In genomic region chr7:35037526-35038339, GRCh38 we compare ENCODE assay signal across 8 cellular contexts. TPM values are rescaled to one million over a fixed set of nuclear protein-coding genes. Genes with fewer than 3 reads are reported as not detected.
DNase-seq lines count a peak whose midpoint lies in the region; ATAC-seq and TF ChIP-seq lines count a peak whose summit lies in the region.

No MANE protein-coding gene starts in this region.

- H3K27me3 ChIP-seq in PC-9 (ENCODE audit: insufficient read depth, low read depth) (no peaks in the 10 kb centered on the region), esophagus squamous epithelium (no peaks in the 10 kb centered on the region)

- H3K4me1 ChIP-seq in PC-9 (replicated peaks; ENCODE audit: insufficient read depth): peaks cover 27% of the 10 kb centered on the region
- H3K4me1 ChIP-seq in esophagus squamous epithelium: peaks cover 13 to 30% (median 16%) of the 10 kb centered on the region in 3 donors

- H4K20me1 ChIP-seq in PC-9 (ENCODE audit: insufficient read depth): no peaks in the 10 kb centered on the region

- H3K36me3 ChIP-seq in PC-9 (ENCODE audit: low read depth) (no peaks in the 10 kb centered on the region), esophagus squamous epithelium (no peaks in the 10 kb centered on the region)

- peak; percentile 54 for DNase-seq in DMS79 (lab: John Stamatoyannopoulos, UW)
- peak; percentile 70 for DNase-seq in Jurkat, Clone E6-1 (ENCODE audit: low read depth, low spot score)
- DNase-seq in PC-9: peak; percentile 83 to 98
- peak; percentile 88 to 92 for DNase-seq in activated T-cell treated with anti-CD3 and anti-CD28 coated beads, Interleukin-2, amount 50 U/mL, for 48 hours
- peak; percentile 53 for DNase-seq in esophagus squamous epithelium (lab: John Stamatoyannopoulos, UW)
- peak; percentile 92 for DNase-seq in naive B cell
- peak; percentile 91 to 93 for DNase-seq in stimulated activated effector memory CD8-positive, alpha-beta T cell treated with anti-CD3 and anti-CD28 coated beads, Interleukin-12 subunit alpha, Interleukin-12 subunit beta, amount 100 ng/mL, for 72 hours (ENCODE audit: low spot score in 2 of 2)

- peaks cover 39% of the 10 kb centered on the region for H3K79me2 ChIP-seq in PC-9 (ENCODE audit: low read depth)

- no peak for TF ChIP-seq POLR2A in esophagus squamous epithelium (IDR thresholded peaks at IDR 0.05)

- peaks cover 14 to 28% (median 28%) of the 10 kb centered on the region in 3 donors for H3K4me1 Mint-ChIP-seq in naive B cell
- H3K4me1 Mint-ChIP-seq in stimulated activated effector memory CD8-positive, alpha-beta T cell treated with anti-CD3 and anti-CD28 coated beads, Interleukin-12 subunit alpha, Interleukin-12 subunit beta, amount 100 ng/mL, for 72 hours: peaks cover 39% of the 10 kb centered on the region

- intact Hi-C loops in PC-9 (cut with micrococcal nuclease; ENCODE audit: unreplicated experiment): loop anchor here (2.0 to 10.0 kb wide), 5 partner anchors 90 to 1793 kb away; no protein-coding TSS in a partner anchor
- intact Hi-C loops in esophagus squamous epithelium (cut with DNase I): no loop called here

- no peaks in the 10 kb centered on the region for H3K9me3 ChIP-seq in PC-9 (ENCODE audit: insufficient read depth, low read depth)
- no peaks in the 10 kb centered on the region for H3K9me3 ChIP-seq in esophagus squamous epithelium

- H3F3A ChIP-seq in PC-9 (ENCODE audit: insufficient read depth, low read depth): peaks cover 5% of the 10 kb centered on the region; the same call in 1 of the 2 replicates

- H3K4me2 ChIP-seq in PC-9: peak overlapping the region; percentile 92

- peak overlapping the region; percentile 30 to 94 (median 64) for H3K27ac Mint-ChIP-seq in naive B cell
- H3K27ac Mint-ChIP-seq in stimulated activated effector memory CD8-positive, alpha-beta T cell treated with anti-CD3 and anti-CD28 coated beads, Interleukin-12 subunit alpha, Interleukin-12 subunit beta, amount 100 ng/mL, for 72 hours: peak overlapping the region; percentile 82

- H3K36me3 Mint-ChIP-seq in naive B cell: no peaks in the 10 kb centered on the region
- H3K36me3 Mint-ChIP-seq in stimulated activated effector memory CD8-positive, alpha-beta T cell treated with anti-CD3 and anti-CD28 coated beads, Interleukin-12 subunit alpha, Interleukin-12 subunit beta, amount 100 ng/mL, for 72 hours: peaks cover 10% of the 10 kb centered on the region

- H3K27ac ChIP-seq in PC-9 (peak overlapping the region; percentile 58), esophagus squamous epithelium (peak overlapping the region; percentile 77 to 92 (median 86))

- H3K9me2 ChIP-seq in PC-9 (ENCODE audit: insufficient read depth): no peaks in the 10 kb centered on the region

- H3K9me3 Mint-ChIP-seq in naive B cell: no peaks in the 10 kb centered on the region
- H3K9me3 Mint-ChIP-seq in stimulated activated effector memory CD8-positive, alpha-beta T cell treated with anti-CD3 and anti-CD28 coated beads, Interleukin-12 subunit alpha, Interleukin-12 subunit beta, amount 100 ng/mL, for 72 hours: no peaks in the 10 kb centered on the region

- TF ChIP-seq CTCF in PC-9 (conservative IDR thresholded peaks at IDR 0.05) (peak; percentile 95), esophagus squamous epithelium (IDR thresholded peaks at IDR 0.05) (peak; percentile 63 to 87 (median 84))

- CTCF ChIA-PET in PC-9 (lab: Charles Lee): interaction anchor here (0.6 to 0.7 kb wide), 8 partner anchors 13 to 872 kb away, joined by 3 to 11 read pairs (median 6); no protein-coding TSS in a partner anchor

- H2AFZ ChIP-seq in PC-9: peak overlapping the region; percentile 94

- BruUV-seq in PC-9 (replicated peaks; lab: Mats Ljungman, UMichigan): no TSS peak

- WGBS in esophagus squamous epithelium, 2 donors: 0 to 2% methylated on average over 1 to 11 of the region's 100 CpGs

- POLR2A ChIA-PET in PC-9 (lab: Charles Lee; ENCODE audit: unreplicated experiment): interaction anchor here (0.6 to 0.7 kb wide), 3 partner anchors 34 to 740 kb away, joined by 3 to 20 read pairs (median 9); no protein-coding TSS in a partner anchor

- peaks cover 0 to 14% (median 6%) of the 10 kb centered on the region in 3 donors for H3K27me3 Mint-ChIP-seq in naive B cell

- peak; percentile 86 for ATAC-seq in GM21717 (IDR thresholded peaks at IDR 0.05; ENCODE audit: unreplicated experiment)
- peak; percentile 78 to 82 for ATAC-seq in naive B cell (ENCODE audit: low read depth in 2 of 2)
- ATAC-seq in stimulated activated effector memory CD8-positive, alpha-beta T cell treated with anti-CD3 and anti-CD28 coated beads, Interleukin-12 subunit alpha, Interleukin-12 subunit beta, amount 100 ng/mL, for 72 hours: peak; percentile 88

- H3K4me3 Mint-ChIP-seq in naive B cell: peak overlapping the region; percentile 83 to 98 (median 93)
- H3K4me3 Mint-ChIP-seq in stimulated activated effector memory CD8-positive, alpha-beta T cell treated with anti-CD3 and anti-CD28 coated beads, Interleukin-12 subunit alpha, Interleukin-12 subunit beta, amount 100 ng/mL, for 72 hours: peak overlapping the region; percentile 96

- peak overlapping the region; percentile 70 for H3K4me3 ChIP-seq in Jurkat, Clone E6-1 (ENCODE audit: low read length)
- peak overlapping the region; percentile 90 for H3K4me3 ChIP-seq in PC-9
- peak overlapping the region; percentile 57 to 87 (median 74) for H3K4me3 ChIP-seq in esophagus squamous epithelium

RNA-seq across cellular contexts. Expression of gene DPY19L1, which starts 0.4 kb away (rescaled TPM):
- polyA plus RNA-seq in Jurkat, Clone E6-1 (2012; ENCODE audit: insufficient read depth, insufficient read length): 13.1 TPM
- total RNA-seq in PC-9 (2021): 28.9 and 32.8 TPM in 2 replicates
- total RNA-seq in esophagus squamous epithelium: 10 to 100 TPM in 1 of 4 donors, 1 to 10 TPM in 3; 3.0 to 27.1 (median 9.1) TPM
- polyA plus RNA-seq in naive B cell (ENCODE audit: low read depth in 6 of 6): 1 to 10 TPM in 5 of 6 donors, under 1 TPM in 1; 0.60 to 2.1 (median 1.3) TPM

Comparison
In these comparisons a context has a peak if more than half of its experiments do, and no peak if none do; other contexts are left out.
1. Peak in every context shown above with its lines: DNase-seq, ATAC-seq, H3K4me3 ChIP-seq and H3K27ac ChIP-seq.